8 cellular contexts compared by ENCODE assay signal in genomic region chr1:24384251-24385090, GRCh38. TPM values are rescaled to one million over a fixed set of nuclear protein-coding genes. Genes with fewer than 3 reads are reported as not detected.
DNase-seq lines count a peak whose midpoint lies in the region; ATAC-seq and TF ChIP-seq lines count a peak whose summit lies in the region.

No MANE protein-coding gene starts in this region.

- TF ChIP-seq RAD21 in SK-N-SH (IDR thresholded peaks at IDR 0.05; ENCODE audit: low read length), result no peak

- H3K4me3 ChIP-seq in suprapubic skin (no peak overlapping the region), SK-N-SH (ENCODE audit: low read depth in 2 of 2, low read length in 1 of 2) (no peak overlapping the region), tibial nerve (no peak overlapping the region)

- TF ChIP-seq EP300 in suprapubic skin (IDR thresholded peaks at IDR 0.05), result no peak
- no peak for TF ChIP-seq EP300 in SK-N-SH (IDR thresholded peaks at IDR 0.05; ENCODE audit: borderline replicate concordance in 1 of 2, low read depth in 1 of 2, low read length in 1 of 2)
- TF ChIP-seq EP300 in tibial nerve (IDR thresholded peaks at IDR 0.05), result no peak

- H3K79me2 ChIP-seq in SK-N-SH (ENCODE audit: insufficient read depth), result no peaks in the 10 kb centered on the region

- H3F3A ChIP-seq in SK-N-SH (replicated peaks; ENCODE audit: insufficient read depth), result no peaks in the 10 kb centered on the region

- peak; percentile 75 for DNase-seq in CD1c-positive myeloid dendritic cell (ENCODE audit: extremely low spot score)
- peak; percentile 55 to 81 for DNase-seq in foreskin keratinocyte
- peak in 1 of 2 donors; percentile 73 for DNase-seq in suprapubic skin (ENCODE audit: low spot score in 2 of 2)
- DNase-seq in SK-N-SH, result no peak
- DNase-seq in tibial nerve (ENCODE audit: low spot score in 2 of 2), result no peak
- no peak for DNase-seq in UCSD-AML1 (lab: John Stamatoyannopoulos, UW; ENCODE audit: unreplicated experiment)

- H3K9ac ChIP-seq in SK-N-SH, result no peak overlapping the region

- CTCF ChIA-PET in SK-N-SH (lab: Yijun Ruan, JAX), result interaction anchor here (1.1 to 8.9 kb wide), 3 partner anchors 179 to 234 kb away, joined by 3 to 106 read pairs (median 6); no protein-coding TSS in a partner anchor

- no peak overlapping the region for H2AFZ ChIP-seq in SK-N-SH (ENCODE audit: low read depth)

- H3K27me3 ChIP-seq in foreskin keratinocyte (no peaks in the 10 kb centered on the region), suprapubic skin (no peaks in the 10 kb centered on the region), SK-N-SH (ENCODE audit: insufficient read depth) (no peaks in the 10 kb centered on the region), tibial nerve (no peaks in the 10 kb centered on the region)

- peaks cover 39% of the 10 kb centered on the region for H3K4me1 ChIP-seq in foreskin keratinocyte
- H3K4me1 ChIP-seq in suprapubic skin, result peaks cover 67% of the 10 kb centered on the region
- peaks cover 3 to 7% of the 10 kb centered on the region in 2 experiments; a peak in 2 of 4 replicates for H3K4me1 ChIP-seq in SK-N-SH (ENCODE audit: control insufficient read depth in 1 of 2, insufficient read depth in 2 of 2, low read depth in 1 of 2, low read length in 1 of 2)
- peaks cover 0 to 10% (median 0%) of the 10 kb centered on the region in 4 donors for H3K4me1 ChIP-seq in tibial nerve

- TF ChIP-seq POLR2A in suprapubic skin (IDR thresholded peaks at IDR 0.05) (no peak), tibial nerve (IDR thresholded peaks at IDR 0.05) (no peak)

- H3K27ac ChIP-seq in VCaP, result peak overlapping the region; percentile 36
- H3K27ac ChIP-seq in foreskin keratinocyte, result peak overlapping the region; percentile 99
- H3K27ac ChIP-seq in suprapubic skin, result peak overlapping the region; percentile 61
- H3K27ac ChIP-seq in SK-N-SH (ENCODE audit: low read depth in 2 of 2, low read length in 1 of 2), result 0 out of 4 replicates have a peak overlapping the region, but pooled peaks of 1 of the 2 experiments have one; percentile 22
- peak overlapping the region in 1 of 4 donors; percentile 4 for H3K27ac ChIP-seq in tibial nerve

- POLR2A ChIA-PET in SK-N-SH (lab: Yijun Ruan, JAX), result no interaction called here

- ATAC-seq in GM21619 (IDR thresholded peaks at IDR 0.05; ENCODE audit: unreplicated experiment), result peak; percentile 79
- peak; percentile 19 for ATAC-seq in foreskin keratinocyte

- H3K9me3 ChIP-seq in suprapubic skin, result no peaks in the 10 kb centered on the region
- no peaks in the 10 kb centered on the region for H3K9me3 ChIP-seq in SK-N-SH
- H3K9me3 ChIP-seq in tibial nerve, result no peaks in the 10 kb centered on the region

- no peaks in the 10 kb centered on the region for H4K20me1 ChIP-seq in SK-N-SH (ENCODE audit: insufficient read depth)

- WGBS in suprapubic skin, result 80% methylated on average over 11 of the region's 13 CpGs
- 90% methylated on average over 8 of the region's 13 CpGs for WGBS in SK-N-SH (ENCODE audit: low lambda C conversion rate)
- WGBS in tibial nerve, 2 donors, result 69 to 73% methylated on average over 13 of the region's 13 CpGs

- no peak overlapping the region for H3K4me2 ChIP-seq in SK-N-SH

- H3K36me3 ChIP-seq in suprapubic skin (no peaks in the 10 kb centered on the region), SK-N-SH (replicated peaks in 1 of 2; ENCODE audit: control insufficient read depth in 1 of 2, insufficient read depth in 2 of 2, low read length in 1 of 2) (peaks cover 4% of the 10 kb centered on the region in 2 experiments), tibial nerve (peaks cover 0 to 18% (median 0%) of the 10 kb centered on the region in 3 donors)

- no peaks in the 10 kb centered on the region for H3K9me2 ChIP-seq in SK-N-SH

- TF ChIP-seq CTCF in VCaP (conservative IDR thresholded peaks at IDR 0.05) (no peak), foreskin keratinocyte (conservative IDR thresholded peaks at IDR 0.05) (no peak), suprapubic skin (IDR thresholded peaks at IDR 0.05) (no peak), SK-N-SH (IDR thresholded peaks at IDR 0.05) (no peak), tibial nerve (IDR thresholded peaks at IDR 0.05) (no peak)

TF ChIP-seq in SK-N-SH, 30 proteins besides CTCF, POLR2A, EP300 and RAD21:
- no peak for TF ChIP-seq GATA2 (CRISPR knock-in tag; IDR thresholded peaks at IDR 0.05)
- no peak for TF ChIP-seq TAF1 (IDR thresholded peaks at IDR 0.05; ENCODE audit: borderline replicate concordance, low read depth, low read length)
- TF ChIP-seq USF1 (IDR thresholded peaks at IDR 0.05; ENCODE audit: borderline replicate concordance, low read depth), result no peak
- TF ChIP-seq FOXJ3 (CRISPR knock-in tag; IDR thresholded peaks at IDR 0.05), result no peak

RNA-seq across cellular contexts. Expression of gene STPG1, which starts 29.1 kb away (rescaled TPM):
- total RNA-seq in foreskin keratinocyte, result 13.2 and 16.4 TPM in 2 replicates
- polyA plus RNA-seq in foreskin keratinocyte, result 12.5 and 14.0 TPM in 2 replicates
- 1 to 10 TPM; 7.2 to 8.5 (median 7.8) TPM for total RNA-seq in suprapubic skin
- polyA plus RNA-seq in SK-N-SH (2012; rRNA removed), result 8.6 and 8.7 TPM in 2 replicates
- polyA plus RNA-seq in SK-N-SH (2012; cell fraction: cytosol; rRNA removed), result 6.7 and 8.0 TPM in 2 replicates
- polyA plus RNA-seq in SK-N-SH (2012; cell fraction: nucleus; rRNA removed), result 8.3 and 8.9 TPM in 2 replicates
- 1 to 10 TPM; 1.5 to 5.7 (median 3.0) TPM for total RNA-seq in tibial nerve

RNA-seq across cellular contexts. Expression of gene NIPAL3, which starts 31.1 kb away (rescaled TPM):
- total RNA-seq in foreskin keratinocyte, result 42.6 and 46.6 TPM in 2 replicates
- 18.7 and 20.3 TPM in 2 replicates for polyA plus RNA-seq in foreskin keratinocyte
- total RNA-seq in suprapubic skin, result 10 to 100 TPM; 42.4 to 75.4 (median 64.6) TPM
- polyA plus RNA-seq in SK-N-SH (2012; rRNA removed), result 20.3 and 28.6 TPM in 2 replicates
- 17.2 and 24.0 TPM in 2 replicates for polyA plus RNA-seq in SK-N-SH (2012; cell fraction: cytosol; rRNA removed)
- polyA plus RNA-seq in SK-N-SH (2012; cell fraction: nucleus; rRNA removed), result 17.4 and 17.9 TPM in 2 replicates
- 10 to 100 TPM; 16.5 to 41.1 (median 30.1) TPM for total RNA-seq in tibial nerve

Comparison
In these comparisons a context has a peak if more than half of its experiments do, and no peak if none do; other contexts are left out.
1. DNase-seq: peak in CD1c-positive myeloid dendritic cell (single experiment) and foreskin keratinocyte (2 of 2); none in SK-N-SH (single experiment), tibial nerve (0 of 2) and UCSD-AML1 (single experiment).